In genomic region chr6:14499804-14500203, GRCh38 we compare ENCODE assay signal across 11 cellular contexts.
DNase-seq lines count a peak whose midpoint lies in the region; ATAC-seq and TF ChIP-seq lines count a peak whose summit lies in the region.
"Had no signal": no experiment of that assay in that cellular context is flagged by ENCODE, and none has a peak within 500 bp of the region (broad histone marks: within the 10 kb centered on the region; RNA-seq: fewer than 3 reads in every experiment).

No MANE protein-coding gene starts in this region.

- no peak overlapping the region for H2AFZ ChIP-seq in neural progenitor cell (replicated peaks)

- peaks cover 32% of the 10 kb centered on the region for H3K4me1 ChIP-seq in neural progenitor cell

- no peak overlapping the region for H3K9ac ChIP-seq in neural progenitor cell

- H3K27me3 ChIP-seq in neural progenitor cell: no peaks in the 10 kb centered on the region

- peaks cover 20% of the 10 kb centered on the region for H3K27me3 Mint-ChIP-seq in neural progenitor cell (ENCODE audit: insufficient read depth, low read depth)
- H3K27me3 Mint-ChIP-seq in naive thymus-derived CD8-positive, alpha-beta T cell: peaks cover 0 to 2% (median 0%) of the 10 kb centered on the region in 5 donors

- no peaks in the 10 kb centered on the region for H3K79me2 ChIP-seq in neural progenitor cell (ENCODE audit: low read depth)

- H3K36me3 Mint-ChIP-seq in neural progenitor cell: peaks cover 5% of the 10 kb centered on the region
- H3K36me3 Mint-ChIP-seq in naive thymus-derived CD8-positive, alpha-beta T cell: peaks cover 0 to 11% (median 8%) of the 10 kb centered on the region in 3 donors

- H3K4me3 Mint-ChIP-seq in neural progenitor cell: peak overlapping the region; percentile 69
- no peak overlapping the region for H3K4me3 Mint-ChIP-seq in naive thymus-derived CD8-positive, alpha-beta T cell

- ATAC-seq in naive thymus-derived CD8-positive, alpha-beta T cell: no peak

- POLR2A ChIA-PET in naive thymus-derived CD8-positive, alpha-beta T cell (lab: Charles Lee): no interaction called here

- peak overlapping the region; percentile 92 for H3K27ac Mint-ChIP-seq in neural progenitor cell
- peak overlapping the region in 1 of 10 donors; percentile 29 for H3K27ac Mint-ChIP-seq in naive thymus-derived CD8-positive, alpha-beta T cell

- H3K4me2 ChIP-seq in neural progenitor cell: peak overlapping the region; percentile 31

- peaks cover 12% of the 10 kb centered on the region for H3K9me3 Mint-ChIP-seq in neural progenitor cell
- peaks cover 0 to 13% (median 10%) of the 10 kb centered on the region in 9 donors for H3K9me3 Mint-ChIP-seq in naive thymus-derived CD8-positive, alpha-beta T cell

- no peaks in the 10 kb centered on the region for H3K9me3 ChIP-seq in neural progenitor cell (ENCODE audit: low read depth)

- H3K4me1 Mint-ChIP-seq in neural progenitor cell: peaks cover 48% of the 10 kb centered on the region
- no peaks in the 10 kb centered on the region for H3K4me1 Mint-ChIP-seq in naive thymus-derived CD8-positive, alpha-beta T cell

- DNase-seq in EH (ENCODE audit: low read depth) (peak; percentile 93), NCI-H524 treated with DMSO at 0.1 percent for 48 hours (lab: John Stamatoyannopoulos, UW) (peak; percentile 85), epidermal melanocyte (ENCODE audit: insufficient read length, low spot score) (peak; percentile 59), neural progenitor cell (ENCODE audit: low spot score) (peak; percentile 79), HUDEP-2 (lab: John Stamatoyannopoulos, UW; ENCODE audit: unreplicated experiment in 76 of 76) (no peak), SIG-M5 (lab: John Stamatoyannopoulos, UW) (no peak), NCI-H1694 treated with DMSO at 0.1 percent for 48 hours (lab: John Stamatoyannopoulos, UW) (no peak)
- DNase-seq in naive thymus-derived CD8-positive, alpha-beta T cell: no peak
- DNase-seq: left cardiac atrium; NCI-H1105 treated with DMSO at 0.1 percent for 48 hours; stimulated activated naive CD4-positive, alpha-beta T cell treated with Interleukin-2 at 50 U/mL for 16 hours had no signal

- H3K36me3 ChIP-seq in neural progenitor cell: no peaks in the 10 kb centered on the region

- no peak overlapping the region for H3K4me3 ChIP-seq in neural progenitor cell

- no peak overlapping the region for H3K27ac ChIP-seq in neural progenitor cell

- H4K20me1 ChIP-seq in neural progenitor cell (ENCODE audit: low read depth): peaks cover 2% of the 10 kb centered on the region

- H3F3A ChIP-seq in neural progenitor cell (ENCODE audit: low read depth): peaks cover 29% of the 10 kb centered on the region

- no peak for TF ChIP-seq CTCF in neural progenitor cell (IDR thresholded peaks at IDR 0.05)

Comparison
In these comparisons a context has a peak if more than half of its experiments do, and no peak if none do; other contexts are left out.
1. DNase-seq: peak in EH (single experiment), NCI-H524 treated with DMSO at 0.1 percent for 48 hours (single experiment), epidermal melanocyte (single experiment) and neural progenitor cell (single experiment); none in HUDEP-2 (0 of 76), SIG-M5 (single experiment), naive thymus-derived CD8-positive, alpha-beta T cell (0 of 10) and NCI-H1694 treated with DMSO at 0.1 percent for 48 hours (single experiment).